Comparison of ENCODE assay signal across 31 cellular contexts in genomic region chr1:244702620-244703019, GRCh38. TPM values are rescaled to one million over a fixed set of nuclear protein-coding genes. Genes with fewer than 3 reads are reported as not detected.
DNase-seq lines count a peak whose midpoint lies in the region; ATAC-seq, FAIRE-seq and TF ChIP-seq lines count a peak whose summit lies in the region.
"Had no signal": no experiment of that assay in that cellular context is flagged by ENCODE, and none has a peak within 500 bp of the region (broad histone marks: within the 10 kb centered on the region; RNA-seq: fewer than 3 reads in every experiment).

No MANE protein-coding gene starts in this region.

- H3K36me3 ChIP-seq in HEK293 (ENCODE audit: control insufficient read depth in 2 of 2, insufficient read depth in 1 of 2, low read length in 2 of 2) (peaks cover 25 to 42% of the 10 kb centered on the region in 2 experiments), small intestine (ENCODE audit: control insufficient read depth in 2 of 2, insufficient read depth in 2 of 2, low read length in 2 of 2) (peaks cover 10 to 11% of the 10 kb centered on the region in 2 donors)

- H3K4me3 ChIP-seq in HEK293 (ENCODE audit: low read depth, low read length) (no peak overlapping the region), small intestine (ENCODE audit: low read depth in 1 of 2, low read length in 2 of 2) (no peak overlapping the region)
- H3K4me3 ChIP-seq: A549; BLaER1; BLaER1 treated with 17β-estradiol and CSF1 and Interleukin-3, amounts not matched to agents 10 nM and 100 nM had no signal

- CTCF ChIA-PET in HEK293 (lab: Yijun Ruan, JAX): interaction anchor here (0.6 kb wide), 1 partner anchor 46 kb away, joined by 3 read pairs; no protein-coding TSS in a partner anchor

- no peak for TF ChIP-seq CTCF in HEK293 (tag by site-specific recombination; IDR thresholded peaks at IDR 0.05)
- TF ChIP-seq CTCF in GM20000 (IDR thresholded peaks at IDR 0.05; ENCODE audit: extremely low read depth, missing control alignments): no peak

- no peaks in the 10 kb centered on the region for H3K27me3 ChIP-seq in small intestine (ENCODE audit: control insufficient read depth in 2 of 2, insufficient read depth in 2 of 2, low read length in 2 of 2)
- H3K27me3 ChIP-seq: BE2C; BLaER1; BLaER1 treated with 17β-estradiol and CSF1 and Interleukin-3, amounts not matched to agents 10 nM and 100 nM had no signal

- POLR2A ChIA-PET in HEK293 (lab: Yijun Ruan, JAX): no interaction called here

- H3K4me1 ChIP-seq in HEK293 (ENCODE audit: control insufficient read depth, insufficient read depth, low read length): peaks cover 15% of the 10 kb centered on the region
- no peaks in the 10 kb centered on the region for H3K4me1 ChIP-seq in small intestine (ENCODE audit: control insufficient read depth in 2 of 2, insufficient read depth in 1 of 2, low read depth in 1 of 2, low read length in 1 of 2)
- H3K4me1 ChIP-seq: A549; BLaER1; BLaER1 treated with 17β-estradiol and CSF1 and Interleukin-3, amounts not matched to agents 10 nM and 100 nM; Caco-2 had no signal

- H3K27ac ChIP-seq in HEK293 (ENCODE audit: extremely low read depth, low read depth, low read length): no peak overlapping the region
- no peak overlapping the region for H3K27ac ChIP-seq in small intestine (ENCODE audit: low read depth in 1 of 2, low read length in 1 of 2)
- H3K27ac ChIP-seq: 22Rv1; A549; BLaER1; BLaER1 treated with 17β-estradiol and CSF1 and Interleukin-3, amounts not matched to agents 10 nM and 100 nM; C4-2B had no signal

- no peak for FAIRE-seq in small intestine (lab: Jason Lieb, UNC)
- FAIRE-seq: A204.1, A549, D721Med had no signal

- DNase-seq in small intestine (peak; percentile 87), GM20000 (ENCODE audit: low spot score) (no peak)
- DNase-seq: 8988T; ACHN; AML-193; BE2C; C1 segment of cervical spinal cord; Caco-2; Calu3; CD4-positive, alpha-beta memory T cell; CD4-positive, alpha-beta T cell; CD4-positive, CD25-positive, alpha-beta regulatory T cell; CD8-positive, alpha-beta memory T cell; CD8-positive, alpha-beta T cell; COR-L47; DMS 273 treated with DMSO at 0.1 percent for 48 hours; DMS153; DMS53; DMS79; DMS79 treated with DMSO at 0.1 percent for 48 hours; DND-41; EL had no signal

- ATAC-seq in GM19328 (IDR thresholded peaks at IDR 0.05; ENCODE audit: unreplicated experiment): no peak
- ATAC-seq: A549; CD8-positive, alpha-beta T cell had no signal

- H3K9me3 ChIP-seq in HEK293 (ENCODE audit: control insufficient read depth, insufficient read depth, low read depth, low read length) (no peaks in the 10 kb centered on the region; the same call in 1 of the 2 replicates), small intestine (ENCODE audit: control insufficient read depth, low read depth) (no peaks in the 10 kb centered on the region)
- H3K9me3 ChIP-seq: A549, BE2C, Caco-2 had no signal

- WGBS in small intestine, 3 donors: 19 to 73% (median 46%) methylated on average over 3 of the region's 3 CpGs

TF ChIP-seq in HEK293, 187 proteins besides CTCF, POLR2A, EP300 and RAD21:
- peak; percentile 57; the same call in 1 of the 2 replicates for TF ChIP-seq SCRT2 (tag by site-specific recombination; IDR thresholded peaks at IDR 0.05)
- no peak for TF ChIP-seq GLI2 (tag by site-specific recombination; IDR thresholded peaks at IDR 0.05; ENCODE audit: borderline replicate concordance, low read depth)
- peak; percentile 64; the same call in 1 of the 2 replicates for TF ChIP-seq SCRT1 (tag by site-specific recombination; IDR thresholded peaks at IDR 0.05; ENCODE audit: borderline replicate concordance)

RNA-seq across cellular contexts. Expression of gene DESI2, which starts 49.7 kb away (rescaled TPM):
- polyA plus RNA-seq in small intestine: 10 to 100 TPM; 14.1 to 17.8 (median 17.7) TPM
